In the genomic region with DNA sequence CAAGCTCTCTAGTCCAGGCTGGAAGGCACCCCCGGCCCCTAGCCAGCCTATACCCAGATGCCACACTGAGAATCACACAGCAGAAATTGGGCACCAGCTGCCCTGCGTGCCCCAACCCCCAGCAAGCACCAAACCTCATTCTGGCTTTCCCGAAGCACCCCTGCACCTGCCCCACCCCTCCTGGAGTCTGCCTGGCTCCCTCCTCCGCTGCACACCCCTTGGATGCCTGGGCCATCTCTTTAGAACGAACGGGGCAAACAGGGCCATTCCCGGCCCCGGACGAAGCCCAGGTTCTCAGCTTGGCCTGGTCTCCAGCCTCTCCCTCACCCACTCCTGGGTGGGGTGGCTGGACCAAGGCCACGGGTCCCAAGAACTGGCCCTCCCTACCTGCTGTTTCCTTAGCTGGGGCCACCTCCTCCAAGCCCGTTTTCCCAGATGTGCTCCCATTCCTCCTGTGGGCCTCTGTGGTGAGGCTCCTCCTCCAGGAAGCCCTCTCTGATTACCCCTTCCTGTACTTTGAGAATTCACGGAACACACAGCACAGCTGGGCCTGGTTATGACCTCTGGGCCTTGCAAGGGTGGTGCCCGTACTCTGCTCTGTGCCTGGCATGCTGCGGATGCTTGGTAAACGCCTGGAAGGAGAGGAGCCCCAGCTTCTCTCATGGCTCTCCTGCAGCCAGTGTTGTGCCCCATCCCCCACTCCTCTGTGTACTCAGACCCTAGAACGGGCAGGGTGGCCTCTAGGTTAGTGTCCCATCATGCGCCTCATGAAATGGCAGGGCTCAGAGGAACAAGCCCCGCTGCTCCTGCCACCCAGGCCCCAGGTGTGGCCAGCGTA, we compare ENCODE assay signal across 1 cellular context.
TF ChIP-seq lines count a peak whose summit lies in the region.

No MANE protein-coding gene starts in this region.

TF ChIP-seq in WTC11, 78 proteins besides CTCF, POLR2A, EP300 and RAD21 (continued from another document):
- TF ChIP-seq, protein P1, sequence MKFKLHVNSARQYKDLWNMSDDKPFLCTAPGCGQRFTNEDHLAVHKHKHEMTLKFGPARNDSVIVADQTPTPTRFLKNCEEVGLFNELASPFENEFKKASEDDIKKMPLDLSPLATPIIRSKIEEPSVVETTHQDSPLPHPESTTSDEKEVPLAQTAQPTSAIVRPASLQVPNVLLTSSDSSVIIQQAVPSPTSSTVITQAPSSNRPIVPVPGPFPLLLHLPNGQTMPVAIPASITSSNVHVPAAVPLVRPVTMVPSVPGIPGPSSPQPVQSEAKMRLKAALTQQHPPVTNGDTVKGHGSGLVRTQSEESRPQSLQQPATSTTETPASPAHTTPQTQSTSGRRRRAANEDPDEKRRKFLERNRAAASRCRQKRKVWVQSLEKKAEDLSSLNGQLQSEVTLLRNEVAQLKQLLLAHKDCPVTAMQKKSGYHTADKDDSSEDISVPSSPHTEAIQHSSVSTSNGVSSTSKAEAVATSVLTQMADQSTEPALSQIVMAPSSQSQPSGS (CRISPR knock-in tag; IDR thresholded peaks at IDR 0.05; ENCODE audit: borderline replicate concordance, low read depth) = no peak
- TF ChIP-seq NFATC4 (CRISPR knock-in tag; IDR thresholded peaks at IDR 0.05) = no peak
- TF ChIP-seq, protein P2, sequence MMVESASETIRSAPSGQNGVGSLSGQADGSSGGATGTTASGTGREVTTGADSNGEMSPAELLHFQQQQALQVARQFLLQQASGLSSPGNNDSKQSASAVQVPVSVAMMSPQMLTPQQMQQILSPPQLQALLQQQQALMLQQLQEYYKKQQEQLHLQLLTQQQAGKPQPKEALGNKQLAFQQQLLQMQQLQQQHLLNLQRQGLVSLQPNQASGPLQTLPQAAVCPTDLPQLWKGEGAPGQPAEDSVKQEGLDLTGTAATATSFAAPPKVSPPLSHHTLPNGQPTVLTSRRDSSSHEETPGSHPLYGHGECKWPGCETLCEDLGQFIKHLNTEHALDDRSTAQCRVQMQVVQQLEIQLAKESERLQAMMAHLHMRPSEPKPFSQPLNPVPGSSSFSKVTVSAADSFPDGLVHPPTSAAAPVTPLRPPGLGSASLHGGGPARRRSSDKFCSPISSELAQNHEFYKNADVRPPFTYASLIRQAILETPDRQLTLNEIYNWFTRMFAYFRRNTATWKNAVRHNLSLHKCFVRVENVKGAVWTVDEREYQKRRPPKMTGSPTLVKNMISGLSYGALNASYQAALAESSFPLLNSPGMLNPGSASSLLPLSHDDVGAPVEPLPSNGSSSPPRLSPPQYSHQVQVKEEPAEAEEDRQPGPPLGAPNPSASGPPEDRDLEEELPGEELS (CRISPR knock-in tag; IDR thresholded peaks at IDR 0.05) = no peak
- TF ChIP-seq, protein P3, sequence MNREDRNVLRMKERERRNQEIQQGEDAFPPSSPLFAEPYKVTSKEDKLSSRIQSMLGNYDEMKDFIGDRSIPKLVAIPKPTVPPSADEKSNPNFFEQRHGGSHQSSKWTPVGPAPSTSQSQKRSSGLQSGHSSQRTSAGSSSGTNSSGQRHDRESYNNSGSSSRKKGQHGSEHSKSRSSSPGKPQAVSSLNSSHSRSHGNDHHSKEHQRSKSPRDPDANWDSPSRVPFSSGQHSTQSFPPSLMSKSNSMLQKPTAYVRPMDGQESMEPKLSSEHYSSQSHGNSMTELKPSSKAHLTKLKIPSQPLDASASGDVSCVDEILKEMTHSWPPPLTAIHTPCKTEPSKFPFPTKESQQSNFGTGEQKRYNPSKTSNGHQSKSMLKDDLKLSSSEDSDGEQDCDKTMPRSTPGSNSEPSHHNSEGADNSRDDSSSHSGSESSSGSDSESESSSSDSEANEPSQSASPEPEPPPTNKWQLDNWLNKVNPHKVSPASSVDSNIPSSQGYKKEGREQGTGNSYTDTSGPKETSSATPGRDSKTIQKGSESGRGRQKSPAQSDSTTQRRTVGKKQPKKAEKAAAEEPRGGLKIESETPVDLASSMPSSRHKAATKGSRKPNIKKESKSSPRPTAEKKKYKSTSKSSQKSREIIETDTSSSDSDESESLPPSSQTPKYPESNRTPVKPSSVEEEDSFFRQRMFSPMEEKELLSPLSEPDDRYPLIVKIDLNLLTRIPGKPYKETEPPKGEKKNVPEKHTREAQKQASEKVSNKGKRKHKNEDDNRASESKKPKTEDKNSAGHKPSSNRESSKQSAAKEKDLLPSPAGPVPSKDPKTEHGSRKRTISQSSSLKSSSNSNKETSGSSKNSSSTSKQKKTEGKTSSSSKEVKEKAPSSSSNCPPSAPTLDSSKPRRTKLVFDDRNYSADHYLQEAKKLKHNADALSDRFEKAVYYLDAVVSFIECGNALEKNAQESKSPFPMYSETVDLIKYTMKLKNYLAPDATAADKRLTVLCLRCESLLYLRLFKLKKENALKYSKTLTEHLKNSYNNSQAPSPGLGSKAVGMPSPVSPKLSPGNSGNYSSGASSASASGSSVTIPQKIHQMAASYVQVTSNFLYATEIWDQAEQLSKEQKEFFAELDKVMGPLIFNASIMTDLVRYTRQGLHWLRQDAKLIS (CRISPR knock-in tag; IDR thresholded peaks at IDR 0.05; ENCODE audit: borderline replicate concordance) = no peak
- TF ChIP-seq, protein P4, sequence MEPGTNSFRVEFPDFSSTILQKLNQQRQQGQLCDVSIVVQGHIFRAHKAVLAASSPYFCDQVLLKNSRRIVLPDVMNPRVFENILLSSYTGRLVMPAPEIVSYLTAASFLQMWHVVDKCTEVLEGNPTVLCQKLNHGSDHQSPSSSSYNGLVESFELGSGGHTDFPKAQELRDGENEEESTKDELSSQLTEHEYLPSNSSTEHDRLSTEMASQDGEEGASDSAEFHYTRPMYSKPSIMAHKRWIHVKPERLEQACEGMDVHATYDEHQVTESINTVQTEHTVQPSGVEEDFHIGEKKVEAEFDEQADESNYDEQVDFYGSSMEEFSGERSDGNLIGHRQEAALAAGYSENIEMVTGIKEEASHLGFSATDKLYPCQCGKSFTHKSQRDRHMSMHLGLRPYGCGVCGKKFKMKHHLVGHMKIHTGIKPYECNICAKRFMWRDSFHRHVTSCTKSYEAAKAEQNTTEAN (CRISPR knock-in tag; IDR thresholded peaks at IDR 0.05) = no peak
- TF ChIP-seq CREB1 (CRISPR knock-in tag; IDR thresholded peaks at IDR 0.05) = no peak
- TF ChIP-seq, protein P5, sequence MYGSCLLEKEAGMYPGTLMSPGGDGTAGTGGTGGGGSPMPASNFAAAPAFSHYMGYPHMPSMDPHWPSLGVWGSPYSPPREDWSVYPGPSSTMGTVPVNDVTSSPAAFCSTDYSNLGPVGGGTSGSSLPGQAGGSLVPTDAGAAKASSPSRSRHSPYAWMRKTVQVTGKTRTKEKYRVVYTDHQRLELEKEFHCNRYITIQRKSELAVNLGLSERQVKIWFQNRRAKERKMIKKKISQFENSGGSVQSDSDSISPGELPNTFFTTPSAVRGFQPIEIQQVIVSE (CRISPR knock-in tag; IDR thresholded peaks at IDR 0.05; ENCODE audit: borderline replicate concordance) = no peak
